ENCODE assay signal across 8 cellular contexts in the genomic region with DNA sequence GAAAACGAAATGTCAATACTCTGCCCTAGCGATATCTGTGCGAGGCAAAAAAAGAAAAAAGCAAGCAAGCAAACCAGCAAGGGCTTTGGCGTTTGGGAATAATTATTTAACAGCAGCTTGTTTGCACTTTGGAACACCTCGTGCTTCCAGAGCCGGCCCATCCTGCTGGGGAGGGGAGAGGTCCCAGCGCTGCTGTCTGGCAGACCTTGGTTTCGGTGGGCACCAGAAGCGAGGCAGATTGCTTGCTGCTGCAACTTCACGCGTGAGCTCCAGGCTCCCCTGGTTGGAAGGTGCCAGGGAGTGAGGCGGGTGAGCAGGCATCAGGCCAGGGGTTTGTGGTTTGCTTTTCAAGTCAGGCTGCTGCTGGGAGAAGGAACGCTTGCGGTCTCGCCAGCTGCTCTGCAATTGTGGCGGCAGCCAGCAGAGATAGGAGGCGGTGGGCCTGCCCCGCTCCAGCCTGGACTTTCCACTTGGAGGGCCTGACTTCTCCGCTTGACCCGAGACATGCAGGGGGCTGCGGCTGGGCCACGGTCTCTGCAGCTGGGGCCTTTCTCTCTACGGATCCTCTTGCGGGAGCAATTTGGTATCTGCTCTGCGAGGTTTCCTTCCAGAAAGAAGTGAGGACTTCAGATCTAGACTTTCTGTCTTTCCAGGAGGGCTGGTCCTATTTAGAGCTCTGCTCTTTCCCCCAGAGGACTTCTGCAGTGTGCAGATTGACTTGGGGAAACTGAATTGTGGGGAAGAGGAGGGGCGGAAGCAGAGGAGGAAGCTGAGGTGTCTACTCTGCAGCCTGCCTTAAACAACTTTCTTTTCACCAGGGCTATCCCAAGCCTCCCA.
DNase-seq lines count a peak whose midpoint lies in the region; ATAC-seq and TF ChIP-seq lines count a peak whose summit lies in the region.

No MANE protein-coding gene starts in this region.

- H3K4me1 ChIP-seq in ACC112 (ENCODE audit: control insufficient read depth, insufficient read depth, low read length, unreplicated experiment) (peaks cover 46% of the 10 kb centered on the region), tibial artery (peaks cover 0 to 43% (median 17%) of the 10 kb centered on the region in 4 donors)

- ATAC-seq in GM19463 (IDR thresholded peaks at IDR 0.05; ENCODE audit: unreplicated experiment) (peak; percentile 56), naive B cell (ENCODE audit: low read depth in 2 of 2) (peak; percentile 54 to 60), GM19452 (IDR thresholded peaks at IDR 0.05; ENCODE audit: unreplicated experiment) (no peak)

- DNase-seq in NCI-H2171 treated with DMSO at 0.1 percent for 48 hours (lab: John Stamatoyannopoulos, UW), result peak; percentile 87
- peak; percentile 21 for DNase-seq in activated CD8-positive, alpha-beta memory T cell treated with anti-CD3 and anti-CD28 coated beads, Interleukin-2, amount 50 U/mL, for 4 hours
- DNase-seq in epithelial cell of prostate (ENCODE audit: low read depth, low spot score), result peak; percentile 60
- DNase-seq in naive B cell, result no peak
- DNase-seq in tibial artery, result peak; percentile 59 to 88

- no peak for TF ChIP-seq CTCF in tibial artery (IDR thresholded peaks at IDR 0.05)

- H3K4me1 Mint-ChIP-seq in naive B cell, result peaks cover 9 to 21% (median 19%) of the 10 kb centered on the region in 3 donors

- H3K79me2 ChIP-seq in ACC112 (ENCODE audit: control insufficient read depth, insufficient read depth, low read length, unreplicated experiment), result no peaks in the 10 kb centered on the region

- intact Hi-C loops in tibial artery (cut with DNase I; ENCODE audit: low total_unique reads), result no loop called here

- peaks cover 0 to 8% of the 10 kb centered on the region in 2 donors for H3K36me3 Mint-ChIP-seq in naive B cell

- H3K27ac Mint-ChIP-seq in naive B cell, result peak overlapping the region in 1 of 6 donors; percentile 76

- no peak overlapping the region for H2AFZ ChIP-seq in ACC112 (ENCODE audit: low read length, unreplicated experiment)

- no peaks in the 10 kb centered on the region for H3K27me3 ChIP-seq in ACC112 (ENCODE audit: insufficient read depth, low read length)
- H3K27me3 ChIP-seq in tibial artery, result no peaks in the 10 kb centered on the region

- H3K4me3 Mint-ChIP-seq in naive B cell, result peak overlapping the region; percentile 18 to 89 (median 80)

- H3K9me3 ChIP-seq in tibial artery, result no peaks in the 10 kb centered on the region

- peaks cover 0 to 7% (median 4%) of the 10 kb centered on the region in 7 donors for H3K9me3 Mint-ChIP-seq in naive B cell

- peak overlapping the region; percentile 23; the same call in 1 of the 2 replicates for H3K27ac ChIP-seq in ACC112 (ENCODE audit: low read depth, low read length)
- H3K27ac ChIP-seq in epithelial cell of prostate, result peak overlapping the region; percentile 15
- peak overlapping the region; percentile 36 to 65 for H3K27ac ChIP-seq in tibial artery

- H3K27me3 Mint-ChIP-seq in naive B cell, result peaks cover 0 to 3% (median 0%) of the 10 kb centered on the region in 3 donors

- no peaks in the 10 kb centered on the region for H3K36me3 ChIP-seq in ACC112 (ENCODE audit: insufficient read depth, low read length)
- peaks cover 0 to 5% (median 0%) of the 10 kb centered on the region in 3 donors for H3K36me3 ChIP-seq in tibial artery

- H3K4me3 ChIP-seq in ACC112 (ENCODE audit: low read depth, low read length), result peak overlapping the region; percentile 51
- peak overlapping the region; percentile 23 to 32 for H3K4me3 ChIP-seq in tibial artery
